ENCODE assay signal across 9 cellular contexts in genomic region chr10:104259999-104260774, GRCh38. TPM values are rescaled to one million over a fixed set of nuclear protein-coding genes. Genes with fewer than 3 reads are reported as not detected.
DNase-seq lines count a peak whose midpoint lies in the region; ATAC-seq and TF ChIP-seq lines count a peak whose summit lies in the region.
"Had no signal": no experiment of that assay in that cellular context is flagged by ENCODE, and none has a peak within 500 bp of the region (broad histone marks: within the 10 kb centered on the region; RNA-seq: fewer than 3 reads in every experiment).

No MANE protein-coding gene starts in this region.

- H3K36me3 Mint-ChIP-seq in activated naive CD8-positive, alpha-beta T cell treated with anti-CD3 and anti-CD28 coated beads, Interleukin-2, amount 10 ng/mL, durations not matched to agents 7 days and 5 days: peaks cover 48% of the 10 kb centered on the region

- no peak overlapping the region for H3K4me3 ChIP-seq in skeletal muscle tissue (ENCODE audit: low read length in 3 of 3)
- H3K4me3 ChIP-seq in ovary: no peak overlapping the region
- H3K4me3 ChIP-seq: uterus had no signal

- H3K4me3 Mint-ChIP-seq in activated naive CD8-positive, alpha-beta T cell treated with anti-CD3 and anti-CD28 coated beads, Interleukin-2, amount 10 ng/mL, durations not matched to agents 7 days and 5 days: peak overlapping the region; percentile 21

- H3K27ac ChIP-seq in skeletal muscle tissue (ENCODE audit: low read depth, low read length): peak overlapping the region; percentile 5
- H3K27ac ChIP-seq in ovary: no peak overlapping the region

- H3K4me1 ChIP-seq in skeletal muscle tissue (ENCODE audit: control insufficient read depth in 3 of 3, insufficient read depth in 3 of 3, low read length in 3 of 3): peaks cover 13 to 27% (median 17%) of the 10 kb centered on the region in 3 donors
- peaks cover 2% of the 10 kb centered on the region for H3K4me1 ChIP-seq in ovary (ENCODE audit: insufficient read depth)

- intact Hi-C loops in Right ventricle myocardium superior (cut with DNase I): no loop called here
- intact Hi-C loops in ovary (cut with DNase I): no loop called here

- H3K36me3 ChIP-seq in skeletal muscle tissue (ENCODE audit: control insufficient read depth in 3 of 3, insufficient read depth in 3 of 3, low read length in 3 of 3): peaks cover 35 to 54% (median 54%) of the 10 kb centered on the region in 3 donors
- H3K36me3 ChIP-seq in ovary: no peaks in the 10 kb centered on the region
- H3K36me3 ChIP-seq: uterus had no signal

- no peak for TF ChIP-seq POLR2A in ovary (IDR thresholded peaks at IDR 0.05)

- H3K9ac ChIP-seq in skeletal muscle tissue (ENCODE audit: low read depth in 1 of 3, low read length in 3 of 3): no peak overlapping the region

- no peaks in the 10 kb centered on the region for H3K27me3 Mint-ChIP-seq in activated naive CD8-positive, alpha-beta T cell treated with anti-CD3 and anti-CD28 coated beads, Interleukin-2, amount 10 ng/mL, durations not matched to agents 7 days and 5 days

- no peak for ATAC-seq in activated naive CD8-positive, alpha-beta T cell treated with anti-CD3 and anti-CD28 coated beads, Interleukin-2, amount 10 ng/mL, durations not matched to agents 7 days and 5 days (ENCODE audit: low read depth)
- ATAC-seq in Right ventricle myocardium superior (ENCODE audit: poor library complexity) (peak; percentile 56), GM18858 (IDR thresholded peaks at IDR 0.05; ENCODE audit: unreplicated experiment) (no peak), HG03280 (IDR thresholded peaks at IDR 0.05; ENCODE audit: unreplicated experiment) (no peak)

- no peak for TF ChIP-seq EP300 in ovary (IDR thresholded peaks at IDR 0.05)

- H3K27me3 ChIP-seq in skeletal muscle tissue (ENCODE audit: control insufficient read depth in 3 of 3, insufficient read depth in 3 of 3, low read length in 3 of 3): no peaks in the 10 kb centered on the region
- H3K27me3 ChIP-seq in ovary: no peaks in the 10 kb centered on the region
- H3K27me3 ChIP-seq: uterus had no signal

- 59 to 68% (median 60%) methylated on average over 6 of the region's 6 CpGs for WGBS in ovary, 3 donors

- H3K4me1 Mint-ChIP-seq in activated naive CD8-positive, alpha-beta T cell treated with anti-CD3 and anti-CD28 coated beads, Interleukin-2, amount 10 ng/mL, durations not matched to agents 7 days and 5 days: peaks cover 59% of the 10 kb centered on the region

- DNase-seq in HT1080 (ENCODE audit: low read depth) (peak; percentile 40), Right ventricle myocardium superior (no peak), epidermal melanocyte (ENCODE audit: insufficient read length, low spot score) (no peak), ovary (no peak)
- DNase-seq in activated naive CD8-positive, alpha-beta T cell treated with anti-CD3 and anti-CD28 coated beads, Interleukin-2, amount 10 ng/mL, durations not matched to agents 7 days and 5 days: no peak
- DNase-seq: uterus had no signal

- POLR2A ChIA-PET in activated naive CD8-positive, alpha-beta T cell treated with anti-CD3 and anti-CD28 coated beads, Interleukin-2, amount 10 ng/mL, durations not matched to agents 7 days and 5 days (lab: Charles Lee): no interaction called here

- H3K9me3 ChIP-seq in skeletal muscle tissue (ENCODE audit: control insufficient read depth in 3 of 3, low read length in 3 of 3): no peaks in the 10 kb centered on the region
- no peaks in the 10 kb centered on the region for H3K9me3 ChIP-seq in ovary
- H3K9me3 ChIP-seq: uterus had no signal

- no peak for TF ChIP-seq CTCF in ovary (IDR thresholded peaks at IDR 0.05)

- peak overlapping the region; percentile 70 for H3K27ac Mint-ChIP-seq in activated naive CD8-positive, alpha-beta T cell treated with anti-CD3 and anti-CD28 coated beads, Interleukin-2, amount 10 ng/mL, durations not matched to agents 7 days and 5 days

- no peaks in the 10 kb centered on the region for H3K9me3 Mint-ChIP-seq in activated naive CD8-positive, alpha-beta T cell treated with anti-CD3 and anti-CD28 coated beads, Interleukin-2, amount 10 ng/mL, durations not matched to agents 7 days and 5 days

RNA-seq across cellular contexts. Expression of gene GSTO1, which starts 5.5 kb away (rescaled TPM):
- total RNA-seq in HT1080 (2014; rRNA removed; shearing (Covaris generic)): 203 and 280 TPM in 2 replicates
- polyA plus RNA-seq in HT1080 (2015; cell fraction: cytosol; rRNA removed): 349 and 373 TPM in 2 replicates
- polyA plus RNA-seq in HT1080 (2015; cell fraction: nucleus; rRNA removed): 216 and 242 TPM in 2 replicates
- 10 to 100 TPM; 92.2 to 97.7 TPM for total RNA-seq in activated naive CD8-positive, alpha-beta T cell treated with anti-CD3 and anti-CD28 coated beads, Interleukin-2, amount 10 ng/mL, durations not matched to agents 7 days and 5 days
- total RNA-seq in Right ventricle myocardium superior: 173 TPM
- total RNA-seq in skeletal muscle tissue: 53.2 TPM
- 100 to 1,000 TPM in 1 of 7 donors, 10 to 100 TPM in 6; 58.7 to 110 (median 86.9) TPM for total RNA-seq in ovary
- polyA plus RNA-seq in ovary: 100 to 1,000 TPM in 1 of 2 donors, 10 to 100 TPM in 1; 91.0 to 125 TPM

RNA-seq across cellular contexts. Expression of gene GSTO2, which starts 8.8 kb away (rescaled TPM):
- 1.7 and 1.8 TPM in 2 replicates for total RNA-seq in HT1080 (2014; rRNA removed; shearing (Covaris generic))
- polyA plus RNA-seq in HT1080 (2015; cell fraction: cytosol; rRNA removed): 1.9 and 2.1 TPM in 2 replicates
- 1.7 and 2.0 TPM in 2 replicates for polyA plus RNA-seq in HT1080 (2015; cell fraction: nucleus; rRNA removed)
- 1 to 10 TPM; 1.4 TPM for total RNA-seq in activated naive CD8-positive, alpha-beta T cell treated with anti-CD3 and anti-CD28 coated beads, Interleukin-2, amount 10 ng/mL, durations not matched to agents 7 days and 5 days
- 1.0 TPM for total RNA-seq in Right ventricle myocardium superior
- total RNA-seq in skeletal muscle tissue: not detected
- 10 to 100 TPM in 5 of 7 donors, 1 to 10 TPM in 2; 3.7 to 19.0 (median 12.6) TPM for total RNA-seq in ovary
- 10 to 100 TPM in 1 of 2 donors, 1 to 10 TPM in 1; 6.5 to 10.5 TPM for polyA plus RNA-seq in ovary

RNA-seq across cellular contexts. Expression of gene CFAP43, which starts 28.0 kb away (rescaled TPM):
- total RNA-seq in HT1080 (2014; rRNA removed; shearing (Covaris generic)): not detected in 2 replicates
- 0.36 TPM in 1 of 2 replicates, not detected in the other for polyA plus RNA-seq in HT1080 (2015; cell fraction: cytosol; rRNA removed)
- polyA plus RNA-seq in HT1080 (2015; cell fraction: nucleus; rRNA removed): 0.09 and 0.16 TPM in 2 replicates
- total RNA-seq in activated naive CD8-positive, alpha-beta T cell treated with anti-CD3 and anti-CD28 coated beads, Interleukin-2, amount 10 ng/mL, durations not matched to agents 7 days and 5 days: under 1 TPM in 1 of 2 experiments, not detected in 1; 0.25 TPM
- total RNA-seq in Right ventricle myocardium superior (not detected), skeletal muscle tissue (2.1 TPM), ovary (10 to 100 TPM in 1 of 7 donors, 1 to 10 TPM in 6; 1.5 to 58.6 (median 3.2) TPM)
- polyA plus RNA-seq in ovary: 1 to 10 TPM; 1.1 to 1.6 TPM
